Comparison of ENCODE assay signal across 12 cellular contexts in the genomic region with DNA sequence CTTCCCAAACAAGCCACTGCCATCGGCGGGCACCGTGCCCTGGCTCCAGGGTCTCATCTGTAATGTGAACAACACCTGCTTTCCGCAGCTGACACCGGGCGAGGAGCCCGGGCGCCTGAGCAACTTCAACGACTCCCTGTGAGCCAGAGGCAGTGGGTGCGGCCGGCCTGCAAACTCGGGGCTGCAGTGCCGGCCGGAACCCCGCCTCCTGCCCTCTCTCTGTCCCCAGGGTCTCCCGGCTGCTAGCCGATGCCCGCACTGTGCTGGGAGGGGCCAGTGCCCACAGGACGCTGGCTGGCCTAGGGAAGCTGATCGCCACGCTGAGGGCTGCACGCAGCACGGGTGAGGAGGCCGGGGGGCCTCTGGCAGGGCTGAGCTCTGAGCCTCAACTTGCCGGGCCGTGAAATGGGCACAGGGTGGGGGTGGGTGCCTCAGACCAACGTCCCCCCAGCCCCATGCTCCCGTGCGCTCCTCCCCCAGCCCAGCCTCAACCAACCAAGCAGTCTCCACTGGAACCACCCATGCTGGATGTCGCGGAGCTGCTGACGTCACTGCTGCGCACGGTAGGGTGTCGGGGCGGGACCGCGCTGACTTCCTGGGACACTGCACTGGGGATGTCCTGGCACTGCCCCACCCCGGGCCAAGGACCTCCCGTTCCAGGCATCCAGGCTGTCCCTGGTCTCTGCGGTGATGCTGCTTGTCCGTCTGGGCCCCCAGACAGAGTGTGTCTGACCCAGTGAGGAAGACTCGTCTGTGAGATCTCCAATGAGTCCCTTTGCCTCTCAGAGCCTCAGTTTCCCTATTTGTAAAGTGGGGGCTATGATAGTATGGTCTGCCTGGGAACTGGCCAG. TPM values are rescaled to one million over a fixed set of nuclear protein-coding genes. Genes with fewer than 3 reads are reported as not detected.
DNase-seq lines count a peak whose midpoint lies in the region; ATAC-seq and TF ChIP-seq lines count a peak whose summit lies in the region.
"Had no signal": no experiment of that assay in that cellular context is flagged by ENCODE, and none has a peak within 500 bp of the region (broad histone marks: within the 10 kb centered on the region; RNA-seq: fewer than 3 reads in every experiment).

No MANE protein-coding gene starts in this region.

- intact Hi-C loops in HCT116 (cut with micrococcal nuclease): loop anchor here (2.0 kb wide), 1 partner anchor 15 kb away; the partner anchor contains the start of gene CNN2
- intact Hi-C loops in activated CD8-positive, alpha-beta T cell treated with anti-CD3 and anti-CD28 coated beads for 36 hours (cut with micrococcal nuclease): no loop called here

- POLR2A ChIA-PET in HCT116 (lab: Charles Lee): interaction anchor here (0.6 to 7.8 kb wide), 4 partner anchors 15 to 33 kb away, joined by 3 to 85 read pairs (median 18); partner anchors contain the start of genes CNN2 and RNU6-2
- POLR2A ChIA-PET in activated CD8-positive, alpha-beta T cell treated with anti-CD3 and anti-CD28 coated beads for 36 hours (lab: Charles Lee): interaction anchor here (0.9 to 7.1 kb wide), 6 partner anchors 13 to 40 kb away, joined by 3 to 68 read pairs (median 6); partner anchors contain the start of genes ARHGAP45, CNN2 and RNU6-2

- ATAC-seq in HCT116: peak; percentile 61
- no peak for ATAC-seq in activated CD8-positive, alpha-beta T cell treated with anti-CD3 and anti-CD28 coated beads for 36 hours
- no peak for ATAC-seq in GM18519 (IDR thresholded peaks at IDR 0.05; ENCODE audit: low FRiP score, unreplicated experiment)
- ATAC-seq in HG02642 (IDR thresholded peaks at IDR 0.05; ENCODE audit: poor library complexity, unreplicated experiment): no peak

- TF ChIP-seq POLR2A in HCT116 (IDR thresholded peaks at IDR 0.05; ENCODE audit: borderline replicate concordance, extremely low read depth, insufficient read depth, insufficient read length): peak; percentile 74

- H3K36me3 Mint-ChIP-seq in activated CD8-positive, alpha-beta T cell treated with anti-CD3 and anti-CD28 coated beads for 36 hours (ENCODE audit: low read depth): peaks cover 18% of the 10 kb centered on the region

- H3K4me1 Mint-ChIP-seq in activated CD8-positive, alpha-beta T cell treated with anti-CD3 and anti-CD28 coated beads for 36 hours (ENCODE audit: low read depth): peaks cover 42% of the 10 kb centered on the region

- no peaks in the 10 kb centered on the region for H3K9me2 ChIP-seq in HCT116 (ENCODE audit: insufficient read depth)

- H3K27me3 Mint-ChIP-seq in activated CD8-positive, alpha-beta T cell treated with anti-CD3 and anti-CD28 coated beads for 36 hours: no peaks in the 10 kb centered on the region

- no peak for TF ChIP-seq RAD21 in HCT116 (IDR thresholded peaks at IDR 0.05; ENCODE audit: low read depth)

- H3K4me2 ChIP-seq in BLaER1 (peak overlapping the region; percentile 95), HCT116 (ENCODE audit: low read length) (peak overlapping the region; percentile 88)

- peaks cover 11% of the 10 kb centered on the region for H4K20me1 ChIP-seq in BLaER1
- H4K20me1 ChIP-seq in HCT116 (ENCODE audit: insufficient read depth): no peaks in the 10 kb centered on the region

- H3K27ac ChIP-seq in BLaER1: no peak overlapping the region
- H3K27ac ChIP-seq in HCT116 (ENCODE audit: low read depth, low read length): peak overlapping the region; percentile 78
- peak overlapping the region; percentile 83 for H3K27ac ChIP-seq in mucosa of rectum (ENCODE audit: low read depth in 2 of 2, low read length in 2 of 2)

- DNase-seq in HCT116 (ENCODE audit: low read depth, low spot score) (peak; percentile 90), OCI-M2 (lab: John Stamatoyannopoulos, UW; ENCODE audit: unreplicated experiment) (no peak), retina (no peak)
- DNase-seq in activated CD8-positive, alpha-beta T cell treated with anti-CD3 and anti-CD28 coated beads for 36 hours: no peak
- DNase-seq: activated naive CD4-positive, alpha-beta T cell treated with Interleukin-2 at 50 U/mL for 16 hours; mesendoderm had no signal

- no TSS peak for BruUV-seq in HCT116 (replicated peaks; lab: Mats Ljungman, UMichigan)

- H3K4me3 ChIP-seq in BLaER1 (no peak overlapping the region; the same call in 1 of the 2 replicates), HCT116 (replicated peaks in 1 of 2; ENCODE audit: low read depth in 1 of 2, low read length in 2 of 2) (peak overlapping the region; percentile 91), mucosa of rectum (ENCODE audit: low read length in 2 of 2) (peak overlapping the region; percentile 65 to 81)

- no peak for TF ChIP-seq CTCF in HCT116 (IDR thresholded peaks at IDR 0.05 in 2 of 3, conservative IDR thresholded peaks at IDR 0.05 in 1 of 3; ENCODE audit: borderline replicate concordance in 1 of 3, insufficient read depth in 1 of 3, low read depth in 2 of 3, low read length in 2 of 3)
- TF ChIP-seq CTCF in activated CD8-positive, alpha-beta T cell treated with anti-CD3 and anti-CD28 coated beads for 36 hours (IDR thresholded peaks at IDR 0.05): no peak

- H3K4me3 Mint-ChIP-seq in activated CD8-positive, alpha-beta T cell treated with anti-CD3 and anti-CD28 coated beads for 36 hours: peak overlapping the region; percentile 91

- no peaks in the 10 kb centered on the region for H3K9me3 Mint-ChIP-seq in activated CD8-positive, alpha-beta T cell treated with anti-CD3 and anti-CD28 coated beads for 36 hours

- H3K79me2 ChIP-seq in HCT116 (ENCODE audit: insufficient read depth, low read length): peaks cover 14% of the 10 kb centered on the region; the same call in 1 of the 2 replicates

- H3K27me3 ChIP-seq in BLaER1: no peaks in the 10 kb centered on the region
- no peaks in the 10 kb centered on the region for H3K27me3 ChIP-seq in HCT116 (ENCODE audit: insufficient read depth, low read length)
- H3K27me3 ChIP-seq in mucosa of rectum (ENCODE audit: control insufficient read depth in 2 of 2, insufficient read depth in 2 of 2, low read length in 2 of 2): no peaks in the 10 kb centered on the region

- H2AFZ ChIP-seq in HCT116 (ENCODE audit: low read depth, low read length, poor library complexity, severe bottlenecking): no peak overlapping the region

- H3K9ac ChIP-seq in BLaER1: no peak overlapping the region
- H3K9ac ChIP-seq in HCT116 (ENCODE audit: low read length): peak overlapping the region; percentile 84
- H3K9ac ChIP-seq in mucosa of rectum (ENCODE audit: low read depth in 1 of 2, low read length in 2 of 2): peak overlapping the region; percentile 63 to 77

- H3K4me1 ChIP-seq in BLaER1 (peaks cover 87% of the 10 kb centered on the region), HCT116 (ENCODE audit: control insufficient read depth in 1 of 2, insufficient read depth in 2 of 2, low read length in 2 of 2) (peaks cover 36 to 79% of the 10 kb centered on the region in 2 experiments), mucosa of rectum (ENCODE audit: control insufficient read depth in 2 of 2, insufficient read depth in 2 of 2, low read length in 2 of 2) (peaks cover 34 to 46% of the 10 kb centered on the region in 2 donors)

- RAD21 ChIA-PET in HCT116 (lab: Charles Lee; ENCODE audit: low non-redundant PET in 1 of 2, low total read pairs in 2 of 2, uncharacterized antibody in 2 of 2, unreplicated experiment in 2 of 2): interaction anchor here in 1 of 2 experiments (1.1 to 1.5 kb wide), 2 partner anchors 15 to 224 kb away, joined by 5 to 7 read pairs; no protein-coding TSS in a partner anchor

- H3K9me3 ChIP-seq in BLaER1: no peaks in the 10 kb centered on the region
- H3K9me3 ChIP-seq in HCT116 (ENCODE audit: control insufficient read depth in 1 of 2, insufficient read depth in 1 of 2, low read depth in 1 of 2, low read length in 2 of 2): no peaks in the 10 kb centered on the region
- no peaks in the 10 kb centered on the region for H3K9me3 ChIP-seq in mucosa of rectum (ENCODE audit: control insufficient read depth in 2 of 2, low read length in 2 of 2)

- H3K27ac Mint-ChIP-seq in activated CD8-positive, alpha-beta T cell treated with anti-CD3 and anti-CD28 coated beads for 36 hours: no peak overlapping the region

- H3K36me3 ChIP-seq in BLaER1 (peaks cover 4% of the 10 kb centered on the region; the same call in 1 of the 2 replicates), HCT116 (ENCODE audit: control insufficient read depth in 1 of 2, insufficient read depth in 2 of 2, low read length in 2 of 2) (peaks cover 0 to 21% of the 10 kb centered on the region in 2 experiments; a peak in 1 of 4 replicates), mucosa of rectum (ENCODE audit: control insufficient read depth in 2 of 2, insufficient read depth in 2 of 2, low read length in 2 of 2) (no peaks in the 10 kb centered on the region)

- CTCF ChIA-PET in HCT116 (lab: Charles Lee): interaction anchor here (1.0 to 2.4 kb wide), 4 partner anchors 15 to 71 kb away, joined by 3 to 9 read pairs (median 4); partner anchors contain the start of genes CNN2 and RNU6-2
- CTCF ChIA-PET in activated CD8-positive, alpha-beta T cell treated with anti-CD3 and anti-CD28 coated beads for 36 hours (lab: Charles Lee): interaction anchor here (1.2 to 2.1 kb wide), 3 partner anchors 10 to 69 kb away, joined by 3 to 10 read pairs (median 3); no protein-coding TSS in a partner anchor

RNA-seq across cellular contexts. Expression of gene ABCA7, which starts 2.2 kb away (rescaled TPM):
- 91.4 TPM for total RNA-seq in HCT116 (2021; ENCODE audit: unreplicated experiment)
- polyA plus RNA-seq in HCT116 (2012): 59.2 and 65.7 TPM in 2 replicates
- 10 to 100 TPM; 14.0 to 14.6 TPM for total RNA-seq in activated CD8-positive, alpha-beta T cell treated with anti-CD3 and anti-CD28 coated beads for 36 hours

RNA-seq across cellular contexts. Expression of gene CNN2, which starts 15.7 kb away (rescaled TPM):
- 212 TPM for total RNA-seq in HCT116 (2021; ENCODE audit: unreplicated experiment)
- polyA plus RNA-seq in HCT116 (2012): 140 and 171 TPM in 2 replicates
- total RNA-seq in activated CD8-positive, alpha-beta T cell treated with anti-CD3 and anti-CD28 coated beads for 36 hours: 10 to 100 TPM; 97.4 to 98.3 TPM

RNA-seq across cellular contexts. Expression of gene RNU6-2, which starts 20.7 kb away (rescaled TPM):
- total RNA-seq in HCT116 (2021; ENCODE audit: unreplicated experiment): not detected
- polyA plus RNA-seq in HCT116 (2012): not detected in 2 replicates
- total RNA-seq in activated CD8-positive, alpha-beta T cell treated with anti-CD3 and anti-CD28 coated beads for 36 hours: not detected
- total RNA-seq: endothelial cell of umbilical vein; T-helper 2 cell treated with Interferon-gamma antibody and Interleukin-4, amounts not matched to agents 100 ng/mL and 5 ng/mL, for 36 hours had no signal
- polyA plus RNA-seq: endothelial cell of umbilical vein had no signal

RNA-seq across cellular contexts. Expression of gene TMEM259, which starts 21.1 kb away (rescaled TPM):
- total RNA-seq in HCT116 (2021; ENCODE audit: unreplicated experiment): 202 TPM
- polyA plus RNA-seq in HCT116 (2012): 168 and 187 TPM in 2 replicates
- 100 to 1,000 TPM; 115 to 117 TPM for total RNA-seq in activated CD8-positive, alpha-beta T cell treated with anti-CD3 and anti-CD28 coated beads for 36 hours

RNA-seq across cellular contexts. Expression of gene ARHGAP45, which starts 24.9 kb away (rescaled TPM):
- 30.4 TPM for total RNA-seq in HCT116 (2021; ENCODE audit: unreplicated experiment)
- polyA plus RNA-seq in HCT116 (2012): 26.5 and 29.8 TPM in 2 replicates
- 100 to 1,000 TPM; 136 to 150 TPM for total RNA-seq in activated CD8-positive, alpha-beta T cell treated with anti-CD3 and anti-CD28 coated beads for 36 hours
